In genomic region chr4:139540637-139541036, GRCh38 we compare ENCODE assay signal across 31 cellular contexts.
"Had no signal": no experiment of that assay in that cellular context is flagged by ENCODE, and none has a peak within 500 bp of the region (broad histone marks: within the 10 kb centered on the region; RNA-seq: fewer than 3 reads in every experiment).

No MANE protein-coding gene starts in this region.

- H3K27ac Mint-ChIP-seq: activated CD4-positive, alpha-beta memory T cell treated with anti-CD3 and anti-CD28 coated beads, Interleukin-2, amount 10 ng/mL, durations not matched to agents 7 days and 5 days; activated CD4-positive, alpha-beta T cell treated with anti-CD3 and anti-CD28 coated beads, Interleukin-2, amount 10 ng/mL, durations not matched to agents 7 days and 5 days; activated naive CD4-positive, alpha-beta T cell treated with anti-CD3 and anti-CD28 coated beads, Interleukin-2, amount 10 ng/mL, durations not matched to agents 7 days and 5 days; activated T-cell treated with anti-CD3 and anti-CD28 coated beads, Interleukin-2, amount 50 U/mL, for 24 hours; progenitor cell of endocrine pancreas; T-helper 1 cell treated with Interleukin-12 subunit alpha and Interleukin-12 subunit beta and Interleukin-4 antibody, amounts not matched to agents 30 μg/mL and 1 μg/mL, for 36 hours; type B pancreatic cell had no signal

- H3K4me3 ChIP-seq: coronary artery, dorsolateral prefrontal cortex, hepatocyte, lung, ovary, sigmoid colon, thoracic aorta, uterus had no signal

- H3K4me1 ChIP-seq: uterus had no signal

- H3K27me3 ChIP-seq: dorsolateral prefrontal cortex, hepatocyte, neutrophil, ovary, sigmoid colon, uterus had no signal

- H3K27ac ChIP-seq: coronary artery, dorsolateral prefrontal cortex, hepatocyte, neutrophil, ovary, sigmoid colon, thoracic aorta, uterus had no signal

- H3K27me3 Mint-ChIP-seq: activated CD4-positive, alpha-beta memory T cell treated with anti-CD3 and anti-CD28 coated beads, Interleukin-2, amount 10 ng/mL, durations not matched to agents 7 days and 5 days; activated CD4-positive, alpha-beta T cell treated with anti-CD3 and anti-CD28 coated beads, Interleukin-2, amount 10 ng/mL, durations not matched to agents 7 days and 5 days; activated naive CD4-positive, alpha-beta T cell treated with anti-CD3 and anti-CD28 coated beads, Interleukin-2, amount 10 ng/mL, durations not matched to agents 7 days and 5 days; activated naive CD8-positive, alpha-beta T cell treated with anti-CD3 and anti-CD28 coated beads, Interleukin-2, amount 10 ng/mL, durations not matched to agents 7 days and 5 days; activated T-cell treated with anti-CD3 and anti-CD28 coated beads, Interleukin-2, amount 50 U/mL, for 24 hours; naive B cell; progenitor cell of endocrine pancreas; type B pancreatic cell had no signal

- FAIRE-seq: frontal cortex, kidney had no signal

- H3K9me3 Mint-ChIP-seq: activated CD4-positive, alpha-beta memory T cell treated with anti-CD3 and anti-CD28 coated beads, Interleukin-2, amount 10 ng/mL, durations not matched to agents 7 days and 5 days; activated CD4-positive, alpha-beta T cell treated with anti-CD3 and anti-CD28 coated beads, Interleukin-2, amount 10 ng/mL, durations not matched to agents 7 days and 5 days; activated naive CD4-positive, alpha-beta T cell treated with anti-CD3 and anti-CD28 coated beads, Interleukin-2, amount 10 ng/mL, durations not matched to agents 7 days and 5 days; activated naive CD8-positive, alpha-beta T cell treated with anti-CD3 and anti-CD28 coated beads, Interleukin-2, amount 10 ng/mL, durations not matched to agents 7 days and 5 days; activated T-cell treated with anti-CD3 and anti-CD28 coated beads, Interleukin-2, amount 50 U/mL, for 24 hours; naive B cell; T-helper 1 cell treated with Interleukin-12 subunit alpha and Interleukin-12 subunit beta and Interleukin-4 antibody, amounts not matched to agents 30 μg/mL and 1 μg/mL, for 36 hours; type B pancreatic cell had no signal

- H3K9me3 ChIP-seq: neutrophil, ovary, sigmoid colon, SK-N-SH, thoracic aorta, uterus had no signal

- H2AFZ ChIP-seq: hepatocyte had no signal

- ATAC-seq: left colon; stimulated activated naive CD8-positive, alpha-beta T cell treated with anti-CD3 and anti-CD28 coated beads, Interleukin-15, Interleukin-2, amounts not matched to agents 100 U/mL and 50 U/mL, for 24 hours had no signal

- H3K4me1 Mint-ChIP-seq: activated CD4-positive, alpha-beta memory T cell treated with anti-CD3 and anti-CD28 coated beads, Interleukin-2, amount 10 ng/mL, durations not matched to agents 7 days and 5 days; activated CD4-positive, alpha-beta T cell treated with anti-CD3 and anti-CD28 coated beads, Interleukin-2, amount 10 ng/mL, durations not matched to agents 7 days and 5 days; activated naive CD4-positive, alpha-beta T cell treated with anti-CD3 and anti-CD28 coated beads, Interleukin-2, amount 10 ng/mL, durations not matched to agents 7 days and 5 days; activated naive CD8-positive, alpha-beta T cell treated with anti-CD3 and anti-CD28 coated beads, Interleukin-2, amount 10 ng/mL, durations not matched to agents 7 days and 5 days had no signal

- H3K4me3 Mint-ChIP-seq: activated CD4-positive, alpha-beta memory T cell treated with anti-CD3 and anti-CD28 coated beads, Interleukin-2, amount 10 ng/mL, durations not matched to agents 7 days and 5 days; activated CD4-positive, alpha-beta T cell treated with anti-CD3 and anti-CD28 coated beads, Interleukin-2, amount 10 ng/mL, durations not matched to agents 7 days and 5 days; activated naive CD4-positive, alpha-beta T cell treated with anti-CD3 and anti-CD28 coated beads, Interleukin-2, amount 10 ng/mL, durations not matched to agents 7 days and 5 days; activated naive CD8-positive, alpha-beta T cell treated with anti-CD3 and anti-CD28 coated beads, Interleukin-2, amount 10 ng/mL, durations not matched to agents 7 days and 5 days; activated T-cell treated with anti-CD3 and anti-CD28 coated beads, Interleukin-2, amount 50 U/mL, for 24 hours; naive B cell; nephron progenitor cell; T-helper 1 cell treated with Interleukin-12 subunit alpha and Interleukin-12 subunit beta and Interleukin-4 antibody, amounts not matched to agents 30 μg/mL and 1 μg/mL, for 36 hours; type B pancreatic cell had no signal

- H3K36me3 ChIP-seq: neutrophil, ovary, uterus had no signal

- H3K4me2 ChIP-seq: hepatocyte, SK-N-SH had no signal

- DNase-seq: activated CD4-positive, alpha-beta memory T cell treated with anti-CD3 and anti-CD28 coated beads, Interleukin-2, amount 10 ng/mL, durations not matched to agents 7 days and 5 days; activated CD4-positive, alpha-beta T cell treated with anti-CD3 and anti-CD28 coated beads for 1 hour; activated CD4-positive, alpha-beta T cell treated with anti-CD3 and anti-CD28 coated beads, Interleukin-2, amount 10 ng/mL, durations not matched to agents 7 days and 5 days; activated CD8-positive, alpha-beta memory T cell treated with anti-CD3 and anti-CD28 coated beads, Interleukin-2, amount 50 U/mL, for 48 hours; activated gamma-delta T cell; activated naive CD4-positive, alpha-beta T cell treated with anti-CD3 and anti-CD28 coated beads, Interleukin-2, amount 10 ng/mL, durations not matched to agents 7 days and 5 days; activated naive CD8-positive, alpha-beta T cell treated with anti-CD3 and anti-CD28 coated beads, Interleukin-2, amount 10 ng/mL, durations not matched to agents 7 days and 5 days; activated T-cell treated with anti-CD3 and anti-CD28 coated beads, Interleukin-2, amount 50 U/mL, for 24 hours; amygdala; dorsolateral prefrontal cortex; effector memory CD4-positive, alpha-beta T cell; erythroblast; kidney; left colon; naive B cell; nephron progenitor cell; ovary; sigmoid colon; SK-N-SH; stimulated activated naive CD8-positive, alpha-beta T cell treated with anti-CD3 and anti-CD28 coated beads, Interleukin-15, Interleukin-2, amounts not matched to agents 100 U/mL and 50 U/mL, for 24 hours; SW 1271; uterus had no signal

- H3K9ac ChIP-seq: SK-N-SH had no signal

- H3K36me3 Mint-ChIP-seq: activated naive CD4-positive, alpha-beta T cell treated with anti-CD3 and anti-CD28 coated beads, Interleukin-2, amount 10 ng/mL, durations not matched to agents 7 days and 5 days; naive B cell had no signal
